In genomic region chr11:31958086-31958735, GRCh38 we compare ENCODE assay signal across 8 cellular contexts.
DNase-seq lines count a peak whose midpoint lies in the region; ATAC-seq and TF ChIP-seq lines count a peak whose summit lies in the region.

No MANE protein-coding gene starts in this region.

- no peak overlapping the region for H3K4me3 Mint-ChIP-seq in type B pancreatic cell

- no peaks in the 10 kb centered on the region for H3K36me3 ChIP-seq in neuron (ENCODE audit: insufficient read depth, low read length)

- H2AFZ ChIP-seq in neuron (ENCODE audit: low read depth, low read length): peak overlapping the region; percentile 8

- H3K9me3 ChIP-seq in neuron (ENCODE audit: low read length): peaks cover 3% of the 10 kb centered on the region

- peaks cover 4% of the 10 kb centered on the region for H3K4me1 ChIP-seq in neuron (ENCODE audit: insufficient read depth, low read length)

- DNase-seq in A172 (ENCODE audit: low spot score) (peak; percentile 17), NCI-H460 (ENCODE audit: extremely low read depth, low read depth) (peak; percentile 15), fibroblast of the conjunctiva (ENCODE audit: low read depth) (peak; percentile 24), type B pancreatic cell (ENCODE audit: extremely low spot score, unreplicated experiment) (peak; percentile 76)
- peak; percentile 77 to 80 for DNase-seq in activated T-cell treated with anti-CD3 and anti-CD28 coated beads, Interleukin-2, amount 50 U/mL, for 48 hours

- no peaks in the 10 kb centered on the region for H3K36me3 Mint-ChIP-seq in type B pancreatic cell

- H3K27me3 ChIP-seq in neuron (ENCODE audit: insufficient read depth, low read length): no peaks in the 10 kb centered on the region

- H3K4me3 ChIP-seq in neuron (ENCODE audit: low read length): no peak overlapping the region

- ATAC-seq in GM18499 (IDR thresholded peaks at IDR 0.05; ENCODE audit: insufficient read depth, unreplicated experiment) (peak; percentile 55), HG02798 (IDR thresholded peaks at IDR 0.05; ENCODE audit: poor library complexity, unreplicated experiment) (peak; percentile 84)

- no peak overlapping the region for H3K27ac Mint-ChIP-seq in type B pancreatic cell

- no peaks in the 10 kb centered on the region for H3K4me1 Mint-ChIP-seq in type B pancreatic cell (ENCODE audit: unreplicated experiment)

- H3K27me3 Mint-ChIP-seq in type B pancreatic cell: peaks cover 9% of the 10 kb centered on the region

- no peaks in the 10 kb centered on the region for H3K9me3 Mint-ChIP-seq in type B pancreatic cell

- peak; percentile 90 for TF ChIP-seq CTCF in type B pancreatic cell (conservative IDR thresholded peaks at IDR 0.05)

Comparison
In these comparisons a context has a peak if more than half of its experiments do, and no peak if none do; other contexts are left out.
1. DNase-seq: peak in every context shown above with its lines; median percentile 78 in activated T-cell treated with anti-CD3 and anti-CD28 coated beads, Interleukin-2, amount 50 U/mL, for 48 hours; 76 in type B pancreatic cell; 24 in fibroblast of the conjunctiva; 17 in A172; 15 in NCI-H460.